Comparison of ENCODE assay signal across 13 cellular contexts in genomic region chr1:42259739-42260064, GRCh38.
DNase-seq lines count a peak whose midpoint lies in the region; ATAC-seq, FAIRE-seq and TF ChIP-seq lines count a peak whose summit lies in the region.
"Had no signal": no experiment of that assay in that cellular context is flagged by ENCODE, and none has a peak within 500 bp of the region (broad histone marks: within the 10 kb centered on the region; RNA-seq: fewer than 3 reads in every experiment).

No MANE protein-coding gene starts in this region.

- TF ChIP-seq CTCF in fibroblast of lung (conservative IDR thresholded peaks at IDR 0.05 in 1 of 2, IDR thresholded peaks at IDR 0.05 in 1 of 2; ENCODE audit: low read depth in 1 of 2, low read length in 2 of 2) (no peak), smooth muscle cell (IDR thresholded peaks at IDR 0.05; ENCODE audit: borderline replicate concordance, insufficient read depth, poor library complexity, severe bottlenecking) (no peak)

- H3K9ac ChIP-seq in fibroblast of lung (ENCODE audit: insufficient read depth, low read length), result no peak overlapping the region
- H3K9ac ChIP-seq in smooth muscle cell (ENCODE audit: low read depth), result no peak overlapping the region

- peaks cover 13% of the 10 kb centered on the region for H3F3A ChIP-seq in smooth muscle cell (ENCODE audit: low read depth)

- H3K4me1 ChIP-seq in SJCRH30 (peaks cover 34% of the 10 kb centered on the region), fibroblast of lung (ENCODE audit: control insufficient read depth, extremely low read depth, insufficient read depth, low read length) (peaks cover 4% of the 10 kb centered on the region), smooth muscle cell (ENCODE audit: low read depth) (peaks cover 28% of the 10 kb centered on the region)

- no peaks in the 10 kb centered on the region for H3K27me3 ChIP-seq in SJCRH30
- no peaks in the 10 kb centered on the region for H3K27me3 ChIP-seq in fibroblast of lung (ENCODE audit: control insufficient read depth, insufficient read depth, low read length)
- H3K27me3 ChIP-seq in smooth muscle cell (ENCODE audit: low read depth), result no peaks in the 10 kb centered on the region

- H4K20me1 ChIP-seq in fibroblast of lung (ENCODE audit: control insufficient read depth, extremely low read depth, insufficient read depth, low read length) (no peaks in the 10 kb centered on the region), smooth muscle cell (ENCODE audit: low read depth) (peaks cover 92% of the 10 kb centered on the region)

- H3K79me2 ChIP-seq in fibroblast of lung (ENCODE audit: control insufficient read depth, insufficient read depth, low read length) (peaks cover 16% of the 10 kb centered on the region), smooth muscle cell (ENCODE audit: low read depth) (peaks cover 55% of the 10 kb centered on the region)

- peaks cover 28% of the 10 kb centered on the region for H3K4me1 Mint-ChIP-seq in activated T-helper 17 cell treated with anti-CD3 and anti-CD28 coated beads, Interleukin-2, amount 50 U/mL, for 72 hours

- no peak overlapping the region for H3K4me3 Mint-ChIP-seq in activated T-helper 17 cell treated with anti-CD3 and anti-CD28 coated beads, Interleukin-2, amount 50 U/mL, for 72 hours
- H3K4me3 Mint-ChIP-seq: stimulated activated effector memory CD8-positive, alpha-beta T cell treated with anti-CD3 and anti-CD28 coated beads, Interleukin-12 subunit alpha, Interleukin-12 subunit beta, amount 100 ng/mL, for 72 hours had no signal

- H3K4me3 ChIP-seq in SJCRH30 (no peak overlapping the region), fibroblast of lung (replicated peaks in 1 of 4; ENCODE audit: control extremely low read depth in 1 of 4, insufficient read depth in 1 of 4, low read depth in 3 of 4, low read length in 4 of 4) (peak overlapping the region in 1 of 4 experiments; percentile 21), smooth muscle cell (no peak overlapping the region)

- H3K4me2 ChIP-seq in fibroblast of lung (ENCODE audit: extremely low read depth, insufficient read depth, low read length) (peak overlapping the region; percentile 62), smooth muscle cell (peak overlapping the region; percentile 53)

- H3K27ac Mint-ChIP-seq in activated T-helper 17 cell treated with anti-CD3 and anti-CD28 coated beads, Interleukin-2, amount 50 U/mL, for 72 hours, result no peak overlapping the region
- H3K27ac Mint-ChIP-seq: stimulated activated effector memory CD8-positive, alpha-beta T cell treated with anti-CD3 and anti-CD28 coated beads, Interleukin-12 subunit alpha, Interleukin-12 subunit beta, amount 100 ng/mL, for 72 hours had no signal

- H3K36me3 ChIP-seq in SJCRH30, result peaks cover 34% of the 10 kb centered on the region
- H3K36me3 ChIP-seq in fibroblast of lung (ENCODE audit: control insufficient read depth, insufficient read depth, low read length), result peaks cover 4% of the 10 kb centered on the region
- no peaks in the 10 kb centered on the region for H3K36me3 ChIP-seq in smooth muscle cell (ENCODE audit: low read depth)

- H2AFZ ChIP-seq in fibroblast of lung (ENCODE audit: low read length) (no peak overlapping the region), smooth muscle cell (ENCODE audit: low read depth) (no peak overlapping the region)

- H3K27ac ChIP-seq in SJCRH30, result peak overlapping the region; percentile 14
- peak overlapping the region; percentile 16 for H3K27ac ChIP-seq in fibroblast of lung (ENCODE audit: insufficient read depth, low read length)
- H3K27ac ChIP-seq in smooth muscle cell (ENCODE audit: low read depth), result peak overlapping the region; percentile 57

- 8% methylated on average over 4 of the region's 4 CpGs for WGBS in smooth muscle cell (ENCODE audit: low lambda C conversion rate)

- peaks cover 71% of the 10 kb centered on the region for H3K36me3 Mint-ChIP-seq in activated T-helper 17 cell treated with anti-CD3 and anti-CD28 coated beads, Interleukin-2, amount 50 U/mL, for 72 hours (ENCODE audit: low read depth)

- DNase-seq in H54 (ENCODE audit: insufficient read length, low spot score) (no peak), SJCRH30 (peak in 1 of 2 experiments; percentile 24), fibroblast of lung (ENCODE audit: low read depth in 2 of 2) (no peak), smooth muscle cell (lab: John Stamatoyannopoulos, UW; ENCODE audit: unreplicated experiment) (no peak), NCI-H1436 (lab: John Stamatoyannopoulos, UW) (no peak)
- no peak for DNase-seq in central memory CD4-positive, alpha-beta T cell
- DNase-seq: activated effector memory CD4-positive, alpha-beta T cell treated with Interleukin-2 at 50 U/mL for 16 hours; KBM-7; left cardiac atrium; small intestine had no signal

- no peaks in the 10 kb centered on the region for H3K9me3 Mint-ChIP-seq in activated T-helper 17 cell treated with anti-CD3 and anti-CD28 coated beads, Interleukin-2, amount 50 U/mL, for 72 hours

- TF ChIP-seq POLR2A in H54 (IDR thresholded peaks at IDR 0.05; ENCODE audit: low read depth, low read length), result no peak

- ATAC-seq in GM18909 (IDR thresholded peaks at IDR 0.05; ENCODE audit: poor library complexity, unreplicated experiment), result no peak
- no peak for ATAC-seq in activated T-helper 17 cell treated with anti-CD3 and anti-CD28 coated beads, Interleukin-2, amount 50 U/mL, for 72 hours (replicated peaks)
- ATAC-seq: stimulated activated effector memory CD8-positive, alpha-beta T cell treated with anti-CD3 and anti-CD28 coated beads, Interleukin-12 subunit alpha, Interleukin-12 subunit beta, amount 100 ng/mL, for 72 hours had no signal

- H3K27me3 Mint-ChIP-seq in activated T-helper 17 cell treated with anti-CD3 and anti-CD28 coated beads, Interleukin-2, amount 50 U/mL, for 72 hours, result no peaks in the 10 kb centered on the region

- H3K9me3 ChIP-seq in SJCRH30 (replicated peaks), result no peaks in the 10 kb centered on the region
- no peaks in the 10 kb centered on the region for H3K9me3 ChIP-seq in fibroblast of lung (ENCODE audit: control insufficient read depth, insufficient read depth, low read depth, low read length)
- H3K9me3 ChIP-seq in smooth muscle cell (replicated peaks; ENCODE audit: low read depth), result no peaks in the 10 kb centered on the region

- FAIRE-seq in H54 (lab: Jason Lieb, UNC), result peak; percentile 88
- FAIRE-seq: small intestine had no signal
